In genomic region chr1:151315565-151316235, GRCh38 we compare ENCODE assay signal across 24 cellular contexts. TPM values are rescaled to one million over a fixed set of nuclear protein-coding genes. Genes with fewer than 3 reads are reported as not detected.
A peak's percentile ranks its signal among the peaks of the same experiment; 100 is the strongest.
DNase-seq lines count a peak whose midpoint lies in the region; ATAC-seq and TF ChIP-seq lines count a peak whose summit lies in the region.
"Had no signal": no experiment of that assay in that cellular context is flagged by ENCODE, and none has a peak within 500 bp of the region (broad histone marks: within the 10 kb centered on the region; RNA-seq: fewer than 3 reads in every experiment).

No MANE protein-coding gene starts in this region.

- H4K20me1 ChIP-seq in H9 (ENCODE audit: control insufficient read depth, insufficient read depth, insufficient read length) = no peaks in the 10 kb centered on the region

- no peak overlapping the region for H4K5ac ChIP-seq in H9 (ENCODE audit: insufficient read length, low read depth, low read length)

- no peak overlapping the region for H3K18ac ChIP-seq in H9 (ENCODE audit: insufficient read length, low read depth, low read length)
- no peak overlapping the region for H3K18ac ChIP-seq in neuronal stem cell (ENCODE audit: low read length)

- peak overlapping the region in 2 of 3 donors; percentile 54 to 59 for H3K27ac Mint-ChIP-seq in CD4-positive, CD25-positive, alpha-beta regulatory T cell
- peak overlapping the region in 2 of 3 experiments; percentile 16 to 73; a peak in 1 of 7 replicates for H3K27ac Mint-ChIP-seq in H9
- peak overlapping the region in 1 of 2 donors; percentile 77 for H3K27ac Mint-ChIP-seq in stimulated activated naive CD8-positive, alpha-beta T cell treated with anti-CD3 and anti-CD28 coated beads, Interleukin-15, amount 100 ng/mL, for 72 hours
- H3K27ac Mint-ChIP-seq: activated B cell treated with CpG ODN at 0.5 μM for 24 hours; activated CD8-positive, alpha-beta T cell treated with anti-CD3 and anti-CD28 coated beads for 36 hours had no signal

- no peaks in the 10 kb centered on the region for H3K27me3 ChIP-seq in CD4-positive, CD25-positive, alpha-beta regulatory T cell (ENCODE audit: control insufficient read depth, insufficient read depth, low read length)
- H3K27me3 ChIP-seq in H9 (ENCODE audit: insufficient read depth, low read length) (no peaks in the 10 kb centered on the region), breast epithelium (no peaks in the 10 kb centered on the region), neuronal stem cell (ENCODE audit: control insufficient read depth in 3 of 3, insufficient read depth in 3 of 3, low read depth in 1 of 3, low read length in 3 of 3) (no peaks in the 10 kb centered on the region)
- H3K27me3 ChIP-seq: heart left ventricle had no signal

- no peaks in the 10 kb centered on the region for H3K23me2 ChIP-seq in H9 (ENCODE audit: insufficient read length, low read depth, low read length, poor library complexity, severe bottlenecking)

- DNase-seq in CD4-positive, CD25-positive, alpha-beta regulatory T cell = no peak
- DNase-seq in H9 (no peak), breast epithelium (ENCODE audit: low spot score in 2 of 2) (no peak), neuronal stem cell (ENCODE audit: low spot score) (no peak), dermis blood vessel endothelial cell (no peak), GF-D8 (lab: John Stamatoyannopoulos, UW) (no peak)
- no peak for DNase-seq in stimulated activated naive CD8-positive, alpha-beta T cell treated with anti-CD3 and anti-CD28 coated beads, Interleukin-15, amount 100 ng/mL, for 72 hours
- no peak for DNase-seq in stimulated activated CD4-positive, alpha-beta T cell treated with anti-CD3 and anti-CD28 coated beads, Interleukin-2, amount 100 ng/mL, for 24 hours
- DNase-seq: activated B cell treated with CpG ODN at 0.5 μM for 24 hours; activated CD8-positive, alpha-beta T cell treated with anti-CD3 and anti-CD28 coated beads for 36 hours; anterior cingulate cortex; C1 segment of cervical spinal cord; HCEC 1CT; left cardiac atrium; mesenchymal stem cell; NCI-H2107; NCI-H510A treated with DMSO at 0.1 percent for 48 hours; NK-92 treated with Interleukin-12 subunit alpha and Interleukin-12 subunit beta, amount 100 ng/mL, for 24 hours; nucleus accumbens; SIG-M5; SW 1271 had no signal

- H2AFZ ChIP-seq in H9 (ENCODE audit: low read length) = no peak overlapping the region
- H2AFZ ChIP-seq in neuronal stem cell (ENCODE audit: low read length) = no peak overlapping the region

- H3K36me3 ChIP-seq in CD4-positive, CD25-positive, alpha-beta regulatory T cell (ENCODE audit: control insufficient read depth, insufficient read depth, low read length) = peaks cover 62% of the 10 kb centered on the region
- H3K36me3 ChIP-seq in breast epithelium (no peaks in the 10 kb centered on the region), neuronal stem cell (replicated peaks in 1 of 2; ENCODE audit: control insufficient read depth in 2 of 2, insufficient read depth in 2 of 2, low read length in 2 of 2) (peaks cover 22 to 79% of the 10 kb centered on the region in 2 donors)

- H3K36me3 Mint-ChIP-seq in CD4-positive, CD25-positive, alpha-beta regulatory T cell = peaks cover 52% of the 10 kb centered on the region
- peaks cover 8 to 50% (median 35%) of the 10 kb centered on the region in 3 experiments for H3K36me3 Mint-ChIP-seq in H9 (ENCODE audit: insufficient read depth in 1 of 3, low read depth in 3 of 3)

- no peak for ATAC-seq in CD4-positive, CD25-positive, alpha-beta regulatory T cell (ENCODE audit: low read depth in 2 of 2)
- ATAC-seq in stimulated activated naive CD8-positive, alpha-beta T cell treated with anti-CD3 and anti-CD28 coated beads, Interleukin-15, amount 100 ng/mL, for 72 hours = no peak
- ATAC-seq: activated CD8-positive, alpha-beta T cell treated with anti-CD3 and anti-CD28 coated beads for 36 hours; heart left ventricle; left cardiac atrium; Panc1 had no signal

- H4K8ac ChIP-seq in H9 (replicated peaks; ENCODE audit: insufficient read length, low read depth, low read length) = no peak overlapping the region
- no peak overlapping the region for H4K8ac ChIP-seq in neuronal stem cell (ENCODE audit: low read depth, low read length)

- intact Hi-C loops in breast epithelium (cut with DNase I; ENCODE audit: low total_unique reads) = no loop called here

- no peak for TF ChIP-seq POLR2A in breast epithelium (IDR thresholded peaks at IDR 0.05)

- no peak overlapping the region for H2BK15ac ChIP-seq in H9 (ENCODE audit: low read depth, low read length)
- no peak overlapping the region for H2BK15ac ChIP-seq in neuronal stem cell (ENCODE audit: low read length)

- H3K9ac ChIP-seq in H9 (ENCODE audit: extremely low read depth, insufficient read length, low read length) (no peak overlapping the region), neuronal stem cell (ENCODE audit: low read depth, low read length, poor library complexity) (peak overlapping the region; percentile 39)

- peaks cover 11 to 63% (median 42%) of the 10 kb centered on the region in 4 donors for H3K4me1 Mint-ChIP-seq in CD4-positive, CD25-positive, alpha-beta regulatory T cell
- H3K4me1 Mint-ChIP-seq in H9 = peaks cover under 1% of the 10 kb centered on the region in 2 experiments; a peak in 2 of 4 replicates
- H3K4me1 Mint-ChIP-seq in stimulated activated naive CD8-positive, alpha-beta T cell treated with anti-CD3 and anti-CD28 coated beads, Interleukin-15, amount 100 ng/mL, for 72 hours = peaks cover 44% of the 10 kb centered on the region

- no peak overlapping the region for H2AK5ac ChIP-seq in H9 (ENCODE audit: insufficient read length, low read length)
- H2AK5ac ChIP-seq in neuronal stem cell (ENCODE audit: low read depth, low read length) = no peak overlapping the region

- peaks cover 17% of the 10 kb centered on the region for H3K4me1 ChIP-seq in CD4-positive, CD25-positive, alpha-beta regulatory T cell (ENCODE audit: control insufficient read depth, insufficient read depth, low read length, poor library complexity, severe bottlenecking)
- H3K4me1 ChIP-seq in H9 (ENCODE audit: insufficient read depth, low read length) = no peaks in the 10 kb centered on the region
- peaks cover 3 to 16% of the 10 kb centered on the region in 2 donors for H3K4me1 ChIP-seq in breast epithelium
- peaks cover 0 to 3% of the 10 kb centered on the region in 2 donors for H3K4me1 ChIP-seq in neuronal stem cell (ENCODE audit: control insufficient read depth in 2 of 2, insufficient read depth in 1 of 2, low read depth in 1 of 2, low read length in 2 of 2)

- H3K14ac ChIP-seq in H9 (ENCODE audit: insufficient read depth, low read length) = no peak overlapping the region
- H3K14ac ChIP-seq in neuronal stem cell (ENCODE audit: low read length) = no peak overlapping the region

- H3K79me1 ChIP-seq in H9 (ENCODE audit: insufficient read depth, low read depth, low read length, poor library complexity, severe bottlenecking) (no peaks in the 10 kb centered on the region), neuronal stem cell (ENCODE audit: low read depth, low read length) (no peaks in the 10 kb centered on the region)

- H3K79me2 ChIP-seq in H9 (ENCODE audit: insufficient read depth, low read length) = no peaks in the 10 kb centered on the region

- no peak for TF ChIP-seq CTCF in H9 (conservative IDR thresholded peaks at IDR 0.05)
- no peak for TF ChIP-seq CTCF in breast epithelium (IDR thresholded peaks at IDR 0.05)

- H3K23ac ChIP-seq in H9 (ENCODE audit: insufficient read length, low read depth, low read length) (no peak overlapping the region), neuronal stem cell (ENCODE audit: low read depth, low read length, poor library complexity) (no peak overlapping the region)

- no peak overlapping the region for H3T11ph ChIP-seq in H9 (ENCODE audit: low read length)

- H4K91ac ChIP-seq in H9 (ENCODE audit: insufficient read length, low read depth, low read length) = no peak overlapping the region
- H4K91ac ChIP-seq in neuronal stem cell (ENCODE audit: low read depth, low read length, poor library complexity) = no peak overlapping the region

- no peaks in the 10 kb centered on the region for H3K9me3 Mint-ChIP-seq in CD4-positive, CD25-positive, alpha-beta regulatory T cell
- no peaks in the 10 kb centered on the region for H3K9me3 Mint-ChIP-seq in H9
- no peaks in the 10 kb centered on the region for H3K9me3 Mint-ChIP-seq in stimulated activated naive CD8-positive, alpha-beta T cell treated with anti-CD3 and anti-CD28 coated beads, Interleukin-15, amount 100 ng/mL, for 72 hours
- H3K9me3 Mint-ChIP-seq: activated B cell treated with CpG ODN at 0.5 μM for 24 hours; activated CD8-positive, alpha-beta T cell treated with anti-CD3 and anti-CD28 coated beads for 36 hours had no signal

- H2BK120ac ChIP-seq in H9 (ENCODE audit: low read depth, low read length, poor library complexity, severe bottlenecking) (no peak overlapping the region), neuronal stem cell (ENCODE audit: low read depth, low read length) (no peak overlapping the region)

- H3K56ac ChIP-seq in H9 (ENCODE audit: insufficient read length, low read depth, low read length) = no peak overlapping the region

- no peak overlapping the region for H3K4ac ChIP-seq in H9 (ENCODE audit: low read depth, low read length)
- no peak overlapping the region for H3K4ac ChIP-seq in neuronal stem cell (ENCODE audit: low read length)

- H3K9me3 ChIP-seq in CD4-positive, CD25-positive, alpha-beta regulatory T cell (ENCODE audit: control insufficient read depth in 2 of 2, low read length in 2 of 2) = no peaks in the 10 kb centered on the region
- H3K9me3 ChIP-seq in H9 (ENCODE audit: control insufficient read depth, low read depth, low read length) (no peaks in the 10 kb centered on the region), breast epithelium (no peaks in the 10 kb centered on the region), neuronal stem cell (replicated peaks in 1 of 2; ENCODE audit: control insufficient read depth in 2 of 2, insufficient read depth in 1 of 2, low read depth in 1 of 2, low read length in 2 of 2) (no peaks in the 10 kb centered on the region)
- H3K9me3 ChIP-seq: heart left ventricle, thoracic aorta had no signal

- no peak overlapping the region for H3K4me3 Mint-ChIP-seq in CD4-positive, CD25-positive, alpha-beta regulatory T cell
- H3K4me3 Mint-ChIP-seq in H9 = no peak overlapping the region
- H3K4me3 Mint-ChIP-seq in stimulated activated naive CD8-positive, alpha-beta T cell treated with anti-CD3 and anti-CD28 coated beads, Interleukin-15, amount 100 ng/mL, for 72 hours = no peak overlapping the region
- H3K4me3 Mint-ChIP-seq: activated B cell treated with CpG ODN at 0.5 μM for 24 hours; activated CD8-positive, alpha-beta T cell treated with anti-CD3 and anti-CD28 coated beads for 36 hours had no signal

- H2BK20ac ChIP-seq in H9 (ENCODE audit: low read depth, low read length, poor library complexity, severe bottlenecking) = no peak overlapping the region

- no peak overlapping the region for H3K4me2 ChIP-seq in H9 (ENCODE audit: insufficient read depth, insufficient read length, low read length)
- no peak overlapping the region for H3K4me2 ChIP-seq in neuronal stem cell (ENCODE audit: insufficient read depth, low read length, poor library complexity, severe bottlenecking)

- H2BK12ac ChIP-seq in H9 (ENCODE audit: insufficient read length, low read depth, low read length) (no peak overlapping the region), neuronal stem cell (ENCODE audit: low read length) (no peak overlapping the region)

- no CpG with 5 or more reads among the region's 17 CpGs for WGBS in H9 (ENCODE audit: extremely low coverage, insufficient read length, low lambda C conversion rate)
- WGBS in neuronal stem cell (ENCODE audit: extremely low coverage in 2 of 2, insufficient read length in 2 of 2, insufficient replicate concordance in 1 of 2), 2 donors = no CpG with 5 or more reads among the region's 17 CpGs

- H2BK5ac ChIP-seq in H9 (ENCODE audit: insufficient read length, low read length) (no peak overlapping the region), neuronal stem cell (ENCODE audit: low read length) (no peak overlapping the region)

- H3K27me3 Mint-ChIP-seq in CD4-positive, CD25-positive, alpha-beta regulatory T cell = no peaks in the 10 kb centered on the region
- no peaks in the 10 kb centered on the region for H3K27me3 Mint-ChIP-seq in H9 (ENCODE audit: low read depth)
- no peaks in the 10 kb centered on the region for H3K27me3 Mint-ChIP-seq in stimulated activated naive CD8-positive, alpha-beta T cell treated with anti-CD3 and anti-CD28 coated beads, Interleukin-15, amount 100 ng/mL, for 72 hours
- H3K27me3 Mint-ChIP-seq: activated B cell treated with CpG ODN at 0.5 μM for 24 hours; activated CD8-positive, alpha-beta T cell treated with anti-CD3 and anti-CD28 coated beads for 36 hours had no signal

- H3K4me3 ChIP-seq in CD4-positive, CD25-positive, alpha-beta regulatory T cell (ENCODE audit: low read depth, low read length) = no peak overlapping the region
- H3K4me3 ChIP-seq in breast epithelium = no peak overlapping the region
- H3K4me3 ChIP-seq in neuronal stem cell (ENCODE audit: low read length in 2 of 2) = peak overlapping the region in 1 of 2 donors; percentile 27
- H3K4me3 ChIP-seq: heart left ventricle, thoracic aorta had no signal

- no peak overlapping the region for H3K27ac ChIP-seq in CD4-positive, CD25-positive, alpha-beta regulatory T cell (ENCODE audit: insufficient read depth, low read length, poor library complexity, severe bottlenecking)
- H3K27ac ChIP-seq in H9 (ENCODE audit: insufficient read length, low read depth, low read length) (no peak overlapping the region), breast epithelium (peak overlapping the region; percentile 5 to 80), neuronal stem cell (replicated peaks; ENCODE audit: low read length) (no peak overlapping the region)
- H3K27ac ChIP-seq: thoracic aorta had no signal

RNA-seq across cellular contexts. Expression of gene PI4KB, which starts 11.5 kb away (rescaled TPM):
- total RNA-seq in CD4-positive, CD25-positive, alpha-beta regulatory T cell = 73.5 TPM
- 10 to 100 TPM; 48.4 to 57.4 (median 53.3) TPM for polyA plus RNA-seq in CD4-positive, CD25-positive, alpha-beta regulatory T cell
- total RNA-seq in H9 (2021) (39.1 and 39.2 TPM in 2 replicates), breast epithelium (10 to 100 TPM; 59.2 to 91.8 (median 69.8) TPM), dermis blood vessel endothelial cell (45.5 and 55.3 TPM in 2 replicates)
- polyA plus RNA-seq in neuronal stem cell (2013, experiment 1 of 2) = 22.4 TPM
- polyA plus RNA-seq in neuronal stem cell (2013, experiment 2 of 2) = 20.7 TPM

RNA-seq across cellular contexts. Expression of gene RFX5, which starts 31.4 kb away (rescaled TPM):
- total RNA-seq in CD4-positive, CD25-positive, alpha-beta regulatory T cell = 105 TPM
- 10 to 100 TPM; 28.8 to 35.9 (median 35.2) TPM for polyA plus RNA-seq in CD4-positive, CD25-positive, alpha-beta regulatory T cell
- total RNA-seq in H9 (2021) (65.1 and 72.7 TPM in 2 replicates), breast epithelium (10 to 100 TPM; 17.9 to 34.5 (median 25.9) TPM), dermis blood vessel endothelial cell (68.8 and 73.3 TPM in 2 replicates)
- polyA plus RNA-seq in neuronal stem cell (2013, experiment 1 of 2) = 62.7 TPM
- polyA plus RNA-seq in neuronal stem cell (2013, experiment 2 of 2) = 61.3 TPM

RNA-seq across cellular contexts. Expression of gene ZNF687, which starts 33.6 kb away (rescaled TPM):
- 31.9 TPM for total RNA-seq in CD4-positive, CD25-positive, alpha-beta regulatory T cell
- 1 to 10 TPM in 3 of 4 donors, under 1 TPM in 1; 0.46 to 1.9 (median 1.4) TPM for polyA plus RNA-seq in CD4-positive, CD25-positive, alpha-beta regulatory T cell
- total RNA-seq in H9 (2021) = 52.9 and 58.2 TPM in 2 replicates
- total RNA-seq in breast epithelium = 10 to 100 TPM; 20.6 to 31.6 (median 25.9) TPM
- polyA plus RNA-seq in neuronal stem cell (2013, experiment 1 of 2) = 20.9 TPM
- polyA plus RNA-seq in neuronal stem cell (2013, experiment 2 of 2) = 21.3 TPM
- total RNA-seq in dermis blood vessel endothelial cell = 12.6 and 16.6 TPM in 2 replicates

RNA-seq across cellular contexts. Expression of gene SELENBP1, which starts 56.8 kb away (rescaled TPM):
- total RNA-seq in CD4-positive, CD25-positive, alpha-beta regulatory T cell = not detected
- polyA plus RNA-seq in CD4-positive, CD25-positive, alpha-beta regulatory T cell = not detected
- total RNA-seq in H9 (2021) = 13.9 and 14.2 TPM in 2 replicates
- total RNA-seq in breast epithelium = 100 to 1,000 TPM in 2 of 3 donors, 10 to 100 TPM in 1; 63.6 to 148 (median 123) TPM
- 35.5 TPM for polyA plus RNA-seq in neuronal stem cell (2013, experiment 1 of 2)
- polyA plus RNA-seq in neuronal stem cell (2013, experiment 2 of 2) = 34.7 TPM
- total RNA-seq in dermis blood vessel endothelial cell = 5.3 TPM in 2 replicates
- total RNA-seq: activated B cell treated with CpG ODN at 0.5 μM for 24 hours; activated CD8-positive, alpha-beta T cell treated with anti-CD3 and anti-CD28 coated beads for 36 hours had no signal

Comparison
In these comparisons a context has a peak if more than half of its experiments do, and no peak if none do; other contexts are left out.
1. H3K27ac ChIP-seq: peak in breast epithelium (2 of 2); none in CD4-positive, CD25-positive, alpha-beta regulatory T cell (single experiment), H9 (single experiment) and neuronal stem cell (single experiment).